Comparison of ENCODE assay signal across 2 cellular contexts in the genomic region with DNA sequence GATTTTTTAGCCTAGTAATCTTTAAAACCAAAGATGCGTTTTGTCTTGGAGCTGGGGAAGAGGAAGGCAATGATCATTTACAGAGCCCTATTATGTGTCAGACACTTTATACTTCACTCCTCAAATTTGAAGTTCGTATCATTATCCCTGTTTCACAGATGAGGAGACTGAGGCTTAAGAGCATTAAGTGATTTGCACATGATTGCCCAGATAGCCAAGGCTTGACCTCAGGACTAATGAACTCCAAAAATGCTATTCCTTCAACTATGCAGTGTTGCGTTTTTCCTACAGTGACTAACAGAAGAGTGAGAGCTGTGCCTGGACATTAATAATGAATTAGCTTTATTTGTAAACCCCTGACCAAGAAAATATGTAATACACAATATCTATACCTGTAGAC.
TF ChIP-seq lines count a peak whose summit lies in the region.

No MANE protein-coding gene starts in this region.

TF ChIP-seq in HepG2, 621 proteins besides CTCF, POLR2A, EP300 and RAD21:
- TF ChIP-seq ZMYM2 (CRISPR knock-in tag; IDR thresholded peaks at IDR 0.05) (no peak), ZNF629 (CRISPR knock-in tag; conservative IDR thresholded peaks at IDR 0.05) (peak; percentile 56), RELA (CRISPR knock-in tag; IDR thresholded peaks at IDR 0.05) (no peak)

TF ChIP-seq in K562, 482 proteins besides CTCF, POLR2A, EP300 and RAD21:
- TF ChIP-seq PCBP1 (IDR thresholded peaks at IDR 0.05; ENCODE audit: low read depth, low read length, poor library complexity, severe bottlenecking) (no peak), RBM25 (IDR thresholded peaks at IDR 0.05; ENCODE audit: low read depth, low read length, severe bottlenecking) (peak; percentile 63), NCOA6 (IDR thresholded peaks at IDR 0.05) (no peak), ADNP (tag; IDR thresholded peaks at IDR 0.05) (peak; percentile 46; the same call in 1 of the 2 replicates), HNRNPUL1 (IDR thresholded peaks at IDR 0.05; ENCODE audit: low read length) (no peak), CBX5 (IDR thresholded peaks at IDR 0.05; ENCODE audit: borderline replicate concordance, low read depth) (no peak), GTF2F1 (IDR thresholded peaks at IDR 0.05; ENCODE audit: low read depth, low read length) (no peak), HNRNPH1 (optimal IDR thresholded peaks at IDR 0.05; ENCODE audit: low read depth, low read length) (no peak), SMARCA5 (IDR thresholded peaks at IDR 0.05) (no peak), EHMT2 (IDR thresholded peaks at IDR 0.05) (no peak)
- TF ChIP-seq, protein P1, sequence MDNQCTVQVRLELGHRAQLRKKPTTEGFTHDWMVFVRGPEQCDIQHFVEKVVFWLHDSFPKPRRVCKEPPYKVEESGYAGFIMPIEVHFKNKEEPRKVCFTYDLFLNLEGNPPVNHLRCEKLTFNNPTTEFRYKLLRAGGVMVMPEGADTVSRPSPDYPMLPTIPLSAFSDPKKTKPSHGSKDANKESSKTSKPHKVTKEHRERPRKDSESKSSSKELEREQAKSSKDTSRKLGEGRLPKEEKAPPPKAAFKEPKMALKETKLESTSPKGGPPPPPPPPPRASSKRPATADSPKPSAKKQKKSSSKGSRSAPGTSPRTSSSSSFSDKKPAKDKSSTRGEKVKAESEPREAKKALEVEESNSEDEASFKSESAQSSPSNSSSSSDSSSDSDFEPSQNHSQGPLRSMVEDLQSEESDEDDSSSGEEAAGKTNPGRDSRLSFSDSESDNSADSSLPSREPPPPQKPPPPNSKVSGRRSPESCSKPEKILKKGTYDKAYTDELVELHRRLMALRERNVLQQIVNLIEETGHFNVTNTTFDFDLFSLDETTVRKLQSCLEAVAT (IDR thresholded peaks at IDR 0.05) = no peak
- TF ChIP-seq, protein P2, sequence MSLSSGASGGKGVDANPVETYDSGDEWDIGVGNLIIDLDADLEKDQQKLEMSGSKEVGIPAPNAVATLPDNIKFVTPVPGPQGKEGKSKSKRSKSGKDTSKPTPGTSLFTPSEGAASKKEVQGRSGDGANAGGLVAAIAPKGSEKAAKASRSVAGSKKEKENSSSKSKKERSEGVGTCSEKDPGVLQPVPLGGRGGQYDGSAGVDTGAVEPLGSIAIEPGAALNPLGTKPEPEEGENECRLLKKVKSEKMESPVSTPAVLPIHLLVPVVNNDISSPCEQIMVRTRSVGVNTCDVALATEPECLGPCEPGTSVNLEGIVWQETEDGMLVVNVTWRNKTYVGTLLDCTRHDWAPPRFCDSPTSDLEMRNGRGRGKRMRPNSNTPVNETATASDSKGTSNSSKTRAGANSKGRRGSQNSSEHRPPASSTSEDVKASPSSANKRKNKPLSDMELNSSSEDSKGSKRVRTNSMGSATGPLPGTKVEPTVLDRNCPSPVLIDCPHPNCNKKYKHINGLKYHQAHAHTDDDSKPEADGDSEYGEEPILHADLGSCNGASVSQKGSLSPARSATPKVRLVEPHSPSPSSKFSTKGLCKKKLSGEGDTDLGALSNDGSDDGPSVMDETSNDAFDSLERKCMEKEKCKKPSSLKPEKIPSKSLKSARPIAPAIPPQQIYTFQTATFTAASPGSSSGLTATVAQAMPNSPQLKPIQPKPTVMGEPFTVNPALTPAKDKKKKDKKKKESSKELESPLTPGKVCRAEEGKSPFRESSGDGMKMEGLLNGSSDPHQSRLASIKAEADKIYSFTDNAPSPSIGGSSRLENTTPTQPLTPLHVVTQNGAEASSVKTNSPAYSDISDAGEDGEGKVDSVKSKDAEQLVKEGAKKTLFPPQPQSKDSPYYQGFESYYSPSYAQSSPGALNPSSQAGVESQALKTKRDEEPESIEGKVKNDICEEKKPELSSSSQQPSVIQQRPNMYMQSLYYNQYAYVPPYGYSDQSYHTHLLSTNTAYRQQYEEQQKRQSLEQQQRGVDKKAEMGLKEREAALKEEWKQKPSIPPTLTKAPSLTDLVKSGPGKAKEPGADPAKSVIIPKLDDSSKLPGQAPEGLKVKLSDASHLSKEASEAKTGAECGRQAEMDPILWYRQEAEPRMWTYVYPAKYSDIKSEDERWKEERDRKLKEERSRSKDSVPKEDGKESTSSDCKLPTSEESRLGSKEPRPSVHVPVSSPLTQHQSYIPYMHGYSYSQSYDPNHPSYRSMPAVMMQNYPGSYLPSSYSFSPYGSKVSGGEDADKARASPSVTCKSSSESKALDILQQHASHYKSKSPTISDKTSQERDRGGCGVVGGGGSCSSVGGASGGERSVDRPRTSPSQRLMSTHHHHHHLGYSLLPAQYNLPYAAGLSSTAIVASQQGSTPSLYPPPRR (CRISPR knock-in tag; IDR thresholded peaks at IDR 0.05; ENCODE audit: borderline replicate concordance) = no peak
